ENCODE assay signal across 6 cellular contexts in the genomic region with DNA sequence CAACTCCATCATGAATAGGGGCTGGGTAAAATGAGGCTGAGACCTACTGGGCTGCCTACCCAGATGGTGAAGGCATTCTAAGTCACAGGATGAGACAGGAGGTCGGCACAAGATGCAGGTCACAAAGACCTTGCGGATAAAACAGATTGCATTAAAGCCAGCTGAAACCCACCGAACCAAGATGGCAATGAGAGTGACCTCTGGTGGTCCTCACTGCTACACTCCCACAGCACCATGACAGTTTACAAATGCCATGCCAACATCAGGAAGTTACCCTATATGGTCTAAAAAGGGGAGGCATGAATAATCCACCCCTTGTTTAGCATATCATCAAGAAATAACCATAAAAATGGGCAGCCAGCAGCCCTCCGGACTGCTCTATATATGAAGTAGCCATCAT.
A peak's percentile ranks its signal among the peaks of the same experiment; 100 is the strongest.
DNase-seq lines count a peak whose midpoint lies in the region; TF ChIP-seq lines count a peak whose summit lies in the region.
"Not testable (repeated sequence)": the region's sequence is repeated elsewhere in the genome, so short reads cannot be mapped to it uniquely, and the experiment has no call there.

No MANE protein-coding gene starts in this region.

- H3K4me3 ChIP-seq in HUES6 (ENCODE audit: low read depth, low read length); OCI-LY1 (ENCODE audit: low read depth, low read length, poor library complexity, severe bottlenecking); endodermal cell (ENCODE audit: low read length); iPS DF 6.9 (ENCODE audit: low read length): not testable (repeated sequence)

- H4K20me1 ChIP-seq in OCI-LY1 (ENCODE audit: insufficient read depth, low read length) = not testable (repeated sequence)

- H3K4me1 ChIP-seq in HUES6 (ENCODE audit: control insufficient read depth, insufficient read depth, low read length) (peaks cover 63% of the 10 kb centered on the region), OCI-LY1 (ENCODE audit: insufficient read depth, low read length, severe bottlenecking) (peaks cover 47% of the 10 kb centered on the region), endodermal cell (ENCODE audit: control insufficient read depth, insufficient read depth, low read length) (peaks cover 14% of the 10 kb centered on the region), iPS DF 6.9 (ENCODE audit: control insufficient read depth, insufficient read depth, low read length) (peaks cover 20% of the 10 kb centered on the region)

- not testable (repeated sequence) for H3K4me3 Mint-ChIP-seq in brain, endodermal cell, neural crest cell

- H3K9me2 ChIP-seq in OCI-LY1 (ENCODE audit: low read depth, low read length) = not testable (repeated sequence)

- H3K27me3 ChIP-seq in HUES6 (ENCODE audit: control insufficient read depth, insufficient read depth, low read length); OCI-LY1 (ENCODE audit: insufficient read depth, low read length); endodermal cell (ENCODE audit: control insufficient read depth, insufficient read depth, low read length, poor library complexity, severe bottlenecking); iPS DF 6.9 (ENCODE audit: control insufficient read depth, insufficient read depth, low read length): not testable (repeated sequence)

- H3F3A ChIP-seq in OCI-LY1 (ENCODE audit: insufficient read depth, low read length) = not testable (repeated sequence)

- H3K27ac ChIP-seq in HUES6 (ENCODE audit: low read depth, low read length) (peak overlapping the region; percentile 88), endodermal cell (ENCODE audit: low read depth, low read length) (peak overlapping the region; percentile 14), iPS DF 6.9 (ENCODE audit: low read length) (peak overlapping the region; percentile 91)
- not testable (repeated sequence) for H3K27ac ChIP-seq in OCI-LY1 (ENCODE audit: low read depth, low read length, poor library complexity, severe bottlenecking)

- not testable (repeated sequence) for H3K27me3 Mint-ChIP-seq in brain; endodermal cell (ENCODE audit: insufficient read depth); neural crest cell (ENCODE audit: low read depth)

- not testable (repeated sequence) for H3K79me2 ChIP-seq in OCI-LY1 (ENCODE audit: insufficient read depth, low read length)

- not testable (repeated sequence) for H3K9me3 ChIP-seq in HUES6 (ENCODE audit: control insufficient read depth, insufficient read depth, low read depth, low read length); OCI-LY1 (ENCODE audit: low read length); endodermal cell (ENCODE audit: control insufficient read depth, low read length); iPS DF 6.9 (ENCODE audit: control insufficient read depth, insufficient read depth, low read length)

- H2AFZ ChIP-seq in OCI-LY1 (ENCODE audit: low read length) = not testable (repeated sequence)

- 84% methylated on average over 4 of the region's 4 CpGs for WGBS in endodermal cell (ENCODE audit: insufficient coverage in 1 of 2, insufficient read length in 1 of 2), 2 experiments
- WGBS in iPS DF 6.9 (ENCODE audit: insufficient coverage, insufficient read length) = no CpG with 5 or more reads among the region's 4 CpGs

- peak overlapping the region; percentile 74 for H3K9ac ChIP-seq in HUES6 (ENCODE audit: low read length)
- not testable (repeated sequence) for H3K9ac ChIP-seq in OCI-LY1 (ENCODE audit: low read length); endodermal cell (ENCODE audit: extremely low read depth, low read length, poor library complexity, severe bottlenecking)

- not testable (repeated sequence) for H3K4me2 ChIP-seq in OCI-LY1 (ENCODE audit: low read length)

- H3K36me3 Mint-ChIP-seq in brain (peaks cover 29% of the 10 kb centered on the region), endodermal cell (ENCODE audit: low read depth) (peaks cover 37% of the 10 kb centered on the region)
- not testable (repeated sequence) for H3K36me3 Mint-ChIP-seq in neural crest cell (ENCODE audit: low read depth)

- TF ChIP-seq CTCF in OCI-LY1 (IDR thresholded peaks at IDR 0.05; ENCODE audit: low read length) (peak; percentile 24; the same call in 1 of the 2 replicates), brain (conservative IDR thresholded peaks at IDR 0.05) (peak in 1 of 2 experiments; percentile 21), endodermal cell (conservative IDR thresholded peaks at IDR 0.05) (peak; percentile 58)
- not testable (repeated sequence) for TF ChIP-seq CTCF in neural crest cell (conservative IDR thresholded peaks at IDR 0.05)

- H3K4me1 Mint-ChIP-seq in brain (peaks cover 93% of the 10 kb centered on the region), endodermal cell (peaks cover 38% of the 10 kb centered on the region), neural crest cell (peaks cover 33% of the 10 kb centered on the region)

- not testable (repeated sequence) for DNase-seq in endodermal cell; iPS DF 6.9 (ENCODE audit: low read depth, low spot score); neural crest cell (ENCODE audit: low read depth, low spot score)

- peak overlapping the region in 3 of 5 experiments; percentile 34 to 89 (median 79) for H3K27ac Mint-ChIP-seq in brain
- peak overlapping the region; percentile 92 for H3K27ac Mint-ChIP-seq in endodermal cell
- peak overlapping the region; percentile 81 for H3K27ac Mint-ChIP-seq in neural crest cell (ENCODE audit: unreplicated experiment)

- H3K36me3 ChIP-seq in HUES6 (ENCODE audit: control insufficient read depth, insufficient read depth, low read length) = peaks cover 12% of the 10 kb centered on the region
- peaks cover 14% of the 10 kb centered on the region for H3K36me3 ChIP-seq in OCI-LY1 (ENCODE audit: insufficient read depth, low read length)
- not testable (repeated sequence) for H3K36me3 ChIP-seq in endodermal cell (ENCODE audit: control insufficient read depth, insufficient read depth, low read length); iPS DF 6.9 (ENCODE audit: control insufficient read depth, insufficient read depth, low read length)

- H3K9me3 Mint-ChIP-seq in brain, endodermal cell, neural crest cell: not testable (repeated sequence)
